Comparison of ENCODE assay signal across 12 cellular contexts in genomic region chr15:55685292-55685691, GRCh38. TPM values are rescaled to one million over a fixed set of nuclear protein-coding genes. Genes with fewer than 3 reads are reported as not detected.
A peak's percentile ranks its signal among the peaks of the same experiment; 100 is the strongest.
DNase-seq lines count a peak whose midpoint lies in the region; ATAC-seq and TF ChIP-seq lines count a peak whose summit lies in the region.
"Had no signal": no experiment of that assay in that cellular context is flagged by ENCODE, and none has a peak within 500 bp of the region (broad histone marks: within the 10 kb centered on the region; RNA-seq: fewer than 3 reads in every experiment).

No MANE protein-coding gene starts in this region.

- DNase-seq in fibroblast of mammary gland (ENCODE audit: low read depth) (peak; percentile 66), Right ventricle myocardium inferior (ENCODE audit: missing footprints) (no peak), DMS114 treated with DMSO at 0.1 percent for 48 hours (lab: John Stamatoyannopoulos, UW; ENCODE audit: unreplicated experiment) (no peak), NCI-H345 (lab: John Stamatoyannopoulos, UW) (no peak)
- DNase-seq in stimulated activated CD4-positive, alpha-beta T cell treated with anti-CD3 and anti-CD28 coated beads, Interleukin-2, amount 100 ng/mL, for 48 hours = no peak
- DNase-seq: activated naive CD4-positive, alpha-beta T cell treated with anti-CD3 and anti-CD28 coated beads, Interleukin-2, amount 50 U/mL, for 16 hours; NCI-H187 treated with DMSO at 0.1 percent for 48 hours had no signal

- intact Hi-C loops in Right ventricle myocardium inferior (cut with DNase I) = no loop called here

- TF ChIP-seq CTCF in fibroblast of mammary gland (conservative IDR thresholded peaks at IDR 0.05; ENCODE audit: control insufficient read depth, insufficient read depth, low read depth, low read length) = no peak

- no peak overlapping the region for H3K4me3 ChIP-seq in fibroblast of mammary gland (ENCODE audit: control insufficient read depth, low read depth, low read length)

- ATAC-seq in GM18511 (IDR thresholded peaks at IDR 0.05; ENCODE audit: unreplicated experiment) = peak; percentile 82
- peak; percentile 90 for ATAC-seq in GM21447 (IDR thresholded peaks at IDR 0.05; ENCODE audit: unreplicated experiment)
- ATAC-seq in HG03175 (IDR thresholded peaks at IDR 0.05; ENCODE audit: unreplicated experiment) = peak; percentile 71
- ATAC-seq in Right ventricle myocardium inferior = no peak
- ATAC-seq: sciatic nerve; stimulated activated effector memory CD8-positive, alpha-beta T cell treated with anti-CD3 and anti-CD28 coated beads, Interleukin-12 subunit alpha, Interleukin-12 subunit beta, amount 100 ng/mL, for 72 hours had no signal

RNA-seq across cellular contexts. Expression of gene PRTG, which starts 57.7 kb away (rescaled TPM):
- 0.43 TPM for total RNA-seq in Right ventricle myocardium inferior
